8 cellular contexts compared by ENCODE assay signal in genomic region chr4:99808260-99808857, GRCh38. TPM values are rescaled to one million over a fixed set of nuclear protein-coding genes. Genes with fewer than 3 reads are reported as not detected.
DNase-seq lines count a peak whose midpoint lies in the region; ATAC-seq and TF ChIP-seq lines count a peak whose summit lies in the region.

No MANE protein-coding gene starts in this region.

- H3K4me1 ChIP-seq in adipocyte (ENCODE audit: control insufficient read depth, insufficient read depth, low read length): no peaks in the 10 kb centered on the region
- no peaks in the 10 kb centered on the region for H3K4me1 ChIP-seq in iPS-15b (ENCODE audit: control insufficient read depth, insufficient read depth, low read length)

- DNase-seq in GM10248 (ENCODE audit: extremely low spot score) (peak; percentile 69), KBM-7 (peak; percentile 83), T-cell (peak; percentile 45 to 73 (median 62)), adipocyte (ENCODE audit: low read depth) (peak; percentile 68), NCI-H2196 treated with DMSO at 0.1 percent for 48 hours (lab: John Stamatoyannopoulos, UW; ENCODE audit: unreplicated experiment) (no peak)
- peak; percentile 68 for DNase-seq in stimulated activated CD4-positive, alpha-beta T cell treated with anti-CD3 and anti-CD28 coated beads, Interleukin-4, amount 100 ng/mL, for 1 hour

- H3K4me3 ChIP-seq in adipocyte (ENCODE audit: low read length) (no peak overlapping the region), iPS-15b (ENCODE audit: low read depth, low read length) (no peak overlapping the region)

- H3K9ac ChIP-seq in adipocyte (ENCODE audit: low read length): no peak overlapping the region
- H3K9ac ChIP-seq in iPS-15b (ENCODE audit: low read depth, low read length): peak overlapping the region; percentile 16

- in situ Hi-C loops in KBM-7 (cut with MboI; ENCODE audit: low pct_unique_long_range_greater_than_20kb, low sequenced_read_pairs): no loop called here

- H3K9me3 ChIP-seq in adipocyte (ENCODE audit: control insufficient read depth, low read length) (no peaks in the 10 kb centered on the region), iPS-15b (ENCODE audit: control insufficient read depth, insufficient read depth, low read length) (no peaks in the 10 kb centered on the region)

- POLR2A ChIA-PET in GM10248 (lab: Yijun Ruan, JAX) (interaction anchor here (0.6 kb wide), 1 partner anchor 132 kb away, joined by 11 read pairs; no protein-coding TSS in a partner anchor), T-cell (lab: Charles Lee) (interaction anchor here in 1 of 2 donors (0.9 to 1.2 kb wide), 3 partner anchors 8 to 244 kb away, joined by 3 to 6 read pairs (median 3); partner anchors contain the start of genes DAPP1, LAMTOR3 and TRMT10A)

- no peak overlapping the region for H3K27ac Mint-ChIP-seq in T-cell

- no peaks in the 10 kb centered on the region for H3K9me3 Mint-ChIP-seq in T-cell

- H3K36me3 ChIP-seq in adipocyte (ENCODE audit: control insufficient read depth, insufficient read depth, low read length, severe bottlenecking) (no peaks in the 10 kb centered on the region), iPS-15b (ENCODE audit: control insufficient read depth, insufficient read depth, low read length) (no peaks in the 10 kb centered on the region)

- H3K36me3 Mint-ChIP-seq in T-cell: no peaks in the 10 kb centered on the region

- peaks cover 0 to 2% of the 10 kb centered on the region in 2 donors for H3K27me3 Mint-ChIP-seq in T-cell

- TF ChIP-seq CTCF in GM10248 (IDR thresholded peaks at IDR 0.05; ENCODE audit: control extremely low read depth, extremely low read depth, low read depth, missing control alignments): peak; percentile 82

- H3K27me3 ChIP-seq in adipocyte (replicated peaks; ENCODE audit: control insufficient read depth, insufficient read depth, low read length) (peaks cover 15% of the 10 kb centered on the region), iPS-15b (ENCODE audit: control insufficient read depth, insufficient read depth, low read length) (no peaks in the 10 kb centered on the region)

- ATAC-seq in GM21786 (IDR thresholded peaks at IDR 0.05; ENCODE audit: unreplicated experiment) (peak; percentile 90), T-cell (replicated peaks in 1 of 4) (peak; percentile 94 to 99 (median 94))

- CTCF ChIA-PET in GM10248 (lab: Yijun Ruan, JAX) (interaction anchor here (0.6 to 6.9 kb wide), 49 partner anchors 9 to 812 kb away, joined by 3 to 79 read pairs (median 4); partner anchors contain the start of genes DAPP1, DNAJB14, H2AZ1 and LAMTOR3), T-cell (lab: Charles Lee) (interaction anchor here (0.6 to 2.8 kb wide), 39 partner anchors 9 to 752 kb away, joined by 3 to 30 read pairs (median 4); partner anchors contain the start of genes DAPP1 (in 2 of the 2), TRMT10A (in 2 of the 2), DNAJB14 (in 1 of the 2) and H2AZ1 (in 1 of the 2))

- H3K4me1 Mint-ChIP-seq in T-cell: peaks cover 0 to 4% (median 0%) of the 10 kb centered on the region in 3 donors

- no peak overlapping the region for H3K4me3 Mint-ChIP-seq in T-cell

RNA-seq across cellular contexts. Expression of gene DAPP1, which starts 8.3 kb away (rescaled TPM):
- 10 to 100 TPM; 12.9 to 18.7 (median 14.3) TPM for total RNA-seq in T-cell
